ENCODE assay signal across 8 cellular contexts in the genomic region with DNA sequence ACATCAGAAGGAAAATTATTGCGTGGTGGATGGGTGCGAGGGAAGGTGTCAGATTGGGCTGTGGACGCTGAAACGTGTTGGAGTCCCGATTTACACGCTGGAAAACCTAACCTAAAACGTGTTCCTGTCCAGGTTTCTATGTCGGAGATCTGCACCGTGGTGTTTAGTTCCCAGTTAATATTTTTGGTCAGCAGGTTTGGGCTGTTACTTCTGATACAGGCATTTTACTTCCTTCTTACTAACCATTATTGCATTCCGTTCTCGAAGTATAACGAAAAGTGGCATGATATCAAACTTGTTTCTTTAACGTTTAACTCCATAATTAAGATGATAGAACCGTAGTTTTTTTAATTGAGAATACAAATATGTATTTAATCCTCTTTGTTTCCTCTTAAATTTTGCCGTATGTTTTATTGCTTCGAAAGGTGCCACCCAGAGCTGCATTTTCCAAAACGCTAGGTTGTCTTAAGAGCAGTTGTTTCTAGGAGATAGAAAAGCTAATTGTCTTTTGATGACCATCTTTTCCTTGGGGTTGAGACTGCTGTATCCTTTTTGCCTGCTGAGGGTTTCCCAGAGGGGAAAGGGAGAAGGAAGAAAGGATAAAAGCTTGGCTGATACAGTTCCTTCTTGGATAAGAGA. TPM values are rescaled to one million over a fixed set of nuclear protein-coding genes. Genes with fewer than 3 reads are reported as not detected.
DNase-seq lines count a peak whose midpoint lies in the region; ATAC-seq and TF ChIP-seq lines count a peak whose summit lies in the region.

No MANE protein-coding gene starts in this region.

- H3K27ac ChIP-seq in GM23338 (ENCODE audit: low read depth) = no peak overlapping the region
- H3K27ac ChIP-seq in sigmoid colon = peak overlapping the region; percentile 83 to 97 (median 85)

- no peaks in the 10 kb centered on the region for H3K9me2 ChIP-seq in GM23338 (ENCODE audit: insufficient read depth)

- peaks cover 20% of the 10 kb centered on the region for H3K4me1 Mint-ChIP-seq in GM23338
- peaks cover 55 to 61% (median 59%) of the 10 kb centered on the region in 3 donors for H3K4me1 Mint-ChIP-seq in T-cell

- H3K27me3 Mint-ChIP-seq in GM23338 (ENCODE audit: insufficient read depth, low read depth, poor library complexity) (peaks cover 28% of the 10 kb centered on the region), T-cell (no peaks in the 10 kb centered on the region)

- TF ChIP-seq CTCF in GM23338 (conservative IDR thresholded peaks at IDR 0.05; ENCODE audit: low read depth in 2 of 2) (no peak), fibroblast of the aortic adventitia (IDR thresholded peaks at IDR 0.05; ENCODE audit: insufficient read depth, low read length) (no peak), sigmoid colon (IDR thresholded peaks at IDR 0.05) (no peak)

- ATAC-seq in GM23338 = no peak
- no peak for ATAC-seq in T-cell (replicated peaks in 1 of 4)
- ATAC-seq in HG03378 (IDR thresholded peaks at IDR 0.05; ENCODE audit: unreplicated experiment) = no peak

- H3K4me1 ChIP-seq in GM23338 (ENCODE audit: insufficient read depth) (peaks cover 15% of the 10 kb centered on the region), sigmoid colon (peaks cover 0 to 61% (median 41%) of the 10 kb centered on the region in 4 donors)

- peaks cover 18% of the 10 kb centered on the region for H4K20me1 ChIP-seq in GM23338 (replicated peaks; ENCODE audit: insufficient read depth)

- no peak overlapping the region for H2AFZ ChIP-seq in GM23338

- intact Hi-C loops in sigmoid colon (cut with DNase I) = loop anchor here (5.0 kb wide), 1 partner anchor 73 kb away; no protein-coding TSS in a partner anchor

- peaks cover 22% of the 10 kb centered on the region for H3K27me3 ChIP-seq in GM23338 (ENCODE audit: insufficient read depth)
- no peaks in the 10 kb centered on the region for H3K27me3 ChIP-seq in sigmoid colon

- CTCF ChIA-PET in T-cell (lab: Charles Lee) = interaction anchor here (0.7 to 1.4 kb wide), 3 partner anchors 27 to 53 kb away, joined by 3 to 5 read pairs (median 4); no protein-coding TSS in a partner anchor

- no peak for TF ChIP-seq POLR2A in sigmoid colon (IDR thresholded peaks at IDR 0.05)

- H3K79me2 ChIP-seq in GM23338 (replicated peaks; ENCODE audit: insufficient read depth) = peaks cover 15% of the 10 kb centered on the region

- POLR2A ChIA-PET in T-cell (lab: Charles Lee) = no interaction called here

- TF ChIP-seq EP300 in sigmoid colon (IDR thresholded peaks at IDR 0.05) = no peak

- H3K4me2 ChIP-seq in GM23338 = peak overlapping the region; percentile 93

- H3K4me3 ChIP-seq in GM23338 = peak overlapping the region; percentile 70
- peak overlapping the region; percentile 79 for H3K4me3 ChIP-seq in fibroblast of the aortic adventitia (ENCODE audit: low read depth, low read length)
- peak overlapping the region; percentile 92 to 97 (median 92) for H3K4me3 ChIP-seq in sigmoid colon

- WGBS in sigmoid colon, 2 donors = 17 to 42% methylated on average over 17 of the region's 17 CpGs

- H3K4me3 Mint-ChIP-seq in GM23338 (peak overlapping the region; percentile 75), T-cell (peak overlapping the region; percentile 72 to 88 (median 82))

- H3K36me3 Mint-ChIP-seq in GM23338 (ENCODE audit: low read depth) (peaks cover 3% of the 10 kb centered on the region; the same call in 1 of the 3 replicates), T-cell (no peaks in the 10 kb centered on the region)

- peaks cover 12% of the 10 kb centered on the region; the same call in 1 of the 2 replicates for H3F3A ChIP-seq in GM23338 (replicated peaks; ENCODE audit: low read depth)

- H3K36me3 ChIP-seq in GM23338 (ENCODE audit: insufficient read depth) = no peaks in the 10 kb centered on the region
- H3K36me3 ChIP-seq in sigmoid colon = no peaks in the 10 kb centered on the region

- H3K9me3 Mint-ChIP-seq in GM23338 (peaks cover 3% of the 10 kb centered on the region; the same call in 1 of the 3 replicates), T-cell (no peaks in the 10 kb centered on the region)

- H3K27ac Mint-ChIP-seq in GM23338 = no peak overlapping the region
- peak overlapping the region; percentile 89 to 98 for H3K27ac Mint-ChIP-seq in T-cell

- no peaks in the 10 kb centered on the region for H3K9me3 ChIP-seq in sigmoid colon

- DNase-seq in GM23338 (ENCODE audit: low spot score) (no peak), T-cell (no peak), fibroblast of the aortic adventitia (ENCODE audit: low read depth) (peak; percentile 27), sigmoid colon (no peak), EL (no peak), NCI-H524 treated with DMSO at 0.1 percent for 48 hours (lab: John Stamatoyannopoulos, UW) (no peak)
- no peak for DNase-seq in activated CD4-positive, CD25-positive, alpha-beta regulatory T cell treated with anti-CD3 and anti-CD28 coated beads, Interleukin-2, amount 50 U/mL, for 72 hours

TF ChIP-seq in GM23338, 12 proteins besides CTCF, POLR2A, EP300 and RAD21:
- TF ChIP-seq EZH2 (IDR thresholded peaks at IDR 0.05; ENCODE audit: low read depth, unreplicated experiment) (peak; percentile 52), ZNF331 (CRISPR knock-in tag; IDR thresholded peaks at IDR 0.05; ENCODE audit: low read depth) (no peak), POLR2AphosphoS5 (IDR thresholded peaks at IDR 0.05; ENCODE audit: low read depth) (no peak)
- TF ChIP-seq, protein P1, sequence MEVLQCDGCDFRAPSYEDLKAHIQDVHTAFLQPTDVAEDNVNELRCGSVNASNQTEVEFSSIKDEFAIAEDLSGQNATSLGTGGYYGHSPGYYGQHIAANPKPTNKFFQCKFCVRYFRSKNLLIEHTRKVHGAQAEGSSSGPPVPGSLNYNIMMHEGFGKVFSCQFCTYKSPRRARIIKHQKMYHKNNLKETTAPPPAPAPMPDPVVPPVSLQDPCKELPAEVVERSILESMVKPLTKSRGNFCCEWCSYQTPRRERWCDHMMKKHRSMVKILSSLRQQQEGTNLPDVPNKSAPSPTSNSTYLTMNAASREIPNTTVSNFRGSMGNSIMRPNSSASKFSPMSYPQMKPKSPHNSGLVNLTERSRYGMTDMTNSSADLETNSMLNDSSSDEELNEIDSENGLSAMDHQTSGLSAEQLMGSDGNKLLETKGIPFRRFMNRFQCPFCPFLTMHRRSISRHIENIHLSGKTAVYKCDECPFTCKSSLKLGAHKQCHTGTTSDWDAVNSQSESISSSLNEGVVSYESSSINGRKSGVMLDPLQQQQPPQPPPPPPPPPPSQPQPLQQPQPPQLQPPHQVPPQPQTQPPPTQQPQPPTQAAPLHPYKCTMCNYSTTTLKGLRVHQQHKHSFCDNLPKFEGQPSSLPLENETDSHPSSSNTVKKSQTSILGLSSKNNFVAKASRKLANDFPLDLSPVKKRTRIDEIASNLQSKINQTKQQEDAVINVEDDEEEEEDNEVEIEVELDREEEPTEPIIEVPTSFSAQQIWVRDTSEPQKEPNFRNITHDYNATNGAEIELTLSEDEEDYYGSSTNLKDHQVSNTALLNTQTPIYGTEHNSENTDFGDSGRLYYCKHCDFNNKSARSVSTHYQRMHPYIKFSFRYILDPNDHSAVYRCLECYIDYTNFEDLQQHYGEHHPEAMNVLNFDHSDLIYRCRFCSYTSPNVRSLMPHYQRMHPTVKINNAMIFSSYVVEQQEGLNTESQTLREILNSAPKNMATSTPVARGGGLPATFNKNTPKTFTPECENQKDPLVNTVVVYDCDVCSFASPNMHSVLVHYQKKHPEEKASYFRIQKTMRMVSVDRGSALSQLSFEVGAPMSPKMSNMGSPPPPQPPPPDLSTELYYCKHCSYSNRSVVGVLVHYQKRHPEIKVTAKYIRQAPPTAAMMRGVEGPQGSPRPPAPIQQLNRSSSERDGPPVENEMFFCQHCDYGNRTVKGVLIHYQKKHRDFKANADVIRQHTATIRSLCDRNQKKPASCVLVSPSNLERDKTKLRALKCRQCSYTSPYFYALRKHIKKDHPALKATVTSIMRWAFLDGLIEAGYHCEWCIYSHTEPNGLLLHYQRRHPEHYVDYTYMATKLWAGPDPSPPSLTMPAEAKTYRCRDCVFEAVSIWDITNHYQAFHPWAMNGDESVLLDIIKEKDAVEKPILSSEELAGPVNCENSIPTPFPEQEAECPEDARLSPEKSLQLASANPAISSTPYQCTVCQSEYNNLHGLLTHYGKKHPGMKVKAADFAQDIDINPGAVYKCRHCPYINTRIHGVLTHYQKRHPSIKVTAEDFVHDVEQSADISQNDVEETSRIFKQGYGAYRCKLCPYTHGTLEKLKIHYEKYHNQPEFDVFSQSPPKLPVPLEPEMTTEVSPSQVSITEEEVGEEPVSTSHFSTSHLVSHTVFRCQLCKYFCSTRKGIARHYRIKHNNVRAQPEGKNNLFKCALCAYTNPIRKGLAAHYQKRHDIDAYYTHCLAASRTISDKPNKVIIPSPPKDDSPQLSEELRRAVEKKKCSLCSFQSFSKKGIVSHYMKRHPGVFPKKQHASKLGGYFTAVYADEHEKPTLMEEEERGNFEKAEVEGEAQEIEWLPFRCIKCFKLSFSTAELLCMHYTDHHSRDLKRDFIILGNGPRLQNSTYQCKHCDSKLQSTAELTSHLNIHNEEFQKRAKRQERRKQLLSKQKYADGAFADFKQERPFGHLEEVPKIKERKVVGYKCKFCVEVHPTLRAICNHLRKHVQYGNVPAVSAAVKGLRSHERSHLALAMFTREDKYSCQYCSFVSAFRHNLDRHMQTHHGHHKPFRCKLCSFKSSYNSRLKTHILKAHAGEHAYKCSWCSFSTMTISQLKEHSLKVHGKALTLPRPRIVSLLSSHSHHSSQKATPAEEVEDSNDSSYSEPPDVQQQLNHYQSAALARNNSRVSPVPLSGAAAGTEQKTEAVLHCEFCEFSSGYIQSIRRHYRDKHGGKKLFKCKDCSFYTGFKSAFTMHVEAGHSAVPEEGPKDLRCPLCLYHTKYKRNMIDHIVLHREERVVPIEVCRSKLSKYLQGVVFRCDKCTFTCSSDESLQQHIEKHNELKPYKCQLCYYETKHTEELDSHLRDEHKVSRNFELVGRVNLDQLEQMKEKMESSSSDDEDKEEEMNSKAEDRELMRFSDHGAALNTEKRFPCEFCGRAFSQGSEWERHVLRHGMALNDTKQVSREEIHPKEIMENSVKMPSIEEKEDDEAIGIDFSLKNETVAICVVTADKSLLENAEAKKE (CRISPR knock-in tag; IDR thresholded peaks at IDR 0.05) = no peak
TF ChIP-seq in GM23338: peak in this region for 1.

RNA-seq across cellular contexts. Expression of a gene that starts 1.3 kb away (rescaled TPM):
- 6.3 and 14.8 TPM in 2 replicates for total RNA-seq in GM23338 (2014; rRNA removed; shearing (Covaris generic))
- polyA plus RNA-seq in GM23338 (2016; fragmentation: Nextera tagmentation; extraction: Ambion mirVana) = 4.8 and 7.4 TPM in 2 replicates
- total RNA-seq in T-cell = 10 to 100 TPM; 39.7 to 50.3 (median 44.5) TPM
- 2.1 and 7.0 TPM in 2 replicates for total RNA-seq in fibroblast of the aortic adventitia (ENCODE audit: low replicate concordance)
- total RNA-seq in sigmoid colon = 100 to 1,000 TPM in 1 of 4 donors, 10 to 100 TPM in 3; 41.3 to 102 (median 71.0) TPM
- polyA plus RNA-seq in sigmoid colon = 1 to 10 TPM in 2 of 3 donors, under 1 TPM in 1; 0.92 to 7.5 (median 2.4) TPM
